In genomic region chr16:60318486-60318885, GRCh38 we compare ENCODE assay signal across 27 cellular contexts.
"Had no signal": no experiment of that assay in that cellular context is flagged by ENCODE, and none has a peak within 500 bp of the region (broad histone marks: within the 10 kb centered on the region; RNA-seq: fewer than 3 reads in every experiment).

No MANE protein-coding gene starts in this region.

- H3K9ac ChIP-seq: parathyroid adenoma had no signal

- FAIRE-seq: small intestine had no signal

- H3K4me1 ChIP-seq: parathyroid adenoma, psoas muscle, right lobe of liver, sigmoid colon, suprapubic skin, testis, tibial artery, transverse colon, upper lobe of right lung, vagina had no signal

- ATAC-seq: naive thymus-derived CD8-positive, alpha-beta T cell; natural killer cell treated with Interleukin-12 subunit alpha and Interleukin-12 subunit beta and Interleukin-15 and Interleukin-18, amount 100 ng/mL, for 72 hours; psoas muscle; right cardiac atrium; stimulated activated memory B cell treated with anti-CD40 and anti-IgM and Interleukin-4, amounts not matched to agents 10 μg/mL and 1 μg/mL and 100 μg/mL, for 72 hours; stimulated activated naive CD8-positive, alpha-beta T cell treated with anti-CD3 and anti-CD28 coated beads, Interleukin-15, amount 100 ng/mL, for 72 hours; stimulated activated naive CD8-positive, alpha-beta T cell treated with anti-CD3 and anti-CD28 coated beads, Interleukin-15, Interleukin-2, amounts not matched to agents 100 U/mL and 50 U/mL, for 24 hours; upper lobe of right lung had no signal

- H3K9me3 ChIP-seq: ovary, psoas muscle, right lobe of liver, sigmoid colon, suprapubic skin, testis, tibial artery, transverse colon, upper lobe of right lung, vagina had no signal

- H3K79me2 ChIP-seq: parathyroid adenoma had no signal

- H3K36me3 ChIP-seq: ovary, right lobe of liver, sigmoid colon, suprapubic skin, tibial artery, transverse colon, upper lobe of right lung, vagina had no signal

- H3K27me3 ChIP-seq: ovary, right lobe of liver, sigmoid colon, suprapubic skin, testis, tibial artery, transverse colon, upper lobe of right lung, vagina had no signal

- H2AFZ ChIP-seq: parathyroid adenoma had no signal

- H3K27ac ChIP-seq: ovary, parathyroid adenoma, psoas muscle, right lobe of liver, sigmoid colon, suprapubic skin, testis, tibial artery, transverse colon, upper lobe of right lung, vagina had no signal

- H3K4me3 ChIP-seq: ovary, psoas muscle, right lobe of liver, sigmoid colon, suprapubic skin, testis, tibial artery, transverse colon, upper lobe of right lung, vagina had no signal

- DNase-seq: naive thymus-derived CD8-positive, alpha-beta T cell; nephron progenitor cell; occipital lobe; ovary; psoas muscle; right cardiac atrium; right lobe of liver; sigmoid colon; small intestine; stimulated activated CD4-positive, alpha-beta T cell treated with anti-CD3 and anti-CD28 coated beads, Interleukin-15, amount 100 ng/mL, for 24 hours; stimulated activated CD4-positive, alpha-beta T cell treated with anti-CD3 and anti-CD28 coated beads, Interleukin-2, amount 100 ng/mL, for 24 hours; stimulated activated CD4-positive, alpha-beta T cell treated with anti-CD3 and anti-CD28 coated beads, Interleukin-2, amount 100 ng/mL, for 48 hours; stimulated activated CD4-positive, alpha-beta T cell treated with anti-CD3 and anti-CD28 coated beads, Interleukin-4, amount 100 ng/mL, for 4 hours; stimulated activated CD8-positive, alpha-beta memory T cell treated with anti-CD3 and anti-CD28 coated beads, Interleukin-4, amount 100 ng/mL, for 48 hours; stimulated activated naive CD4-positive, alpha-beta T cell; stimulated activated naive CD8-positive, alpha-beta T cell treated with anti-CD3 and anti-CD28 coated beads, Interleukin-15, amount 100 ng/mL, for 72 hours; stimulated activated naive CD8-positive, alpha-beta T cell treated with anti-CD3 and anti-CD28 coated beads, Interleukin-15, Interleukin-2, amounts not matched to agents 100 U/mL and 50 U/mL, for 24 hours; substantia nigra; testis; tibial artery; transverse colon; upper lobe of right lung had no signal
